In genomic region chr11:96339704-96340554, GRCh38 we compare ENCODE assay signal across 1 cellular context.
TF ChIP-seq lines count a peak whose summit lies in the region.

No MANE protein-coding gene starts in this region.

TF ChIP-seq in GM23338, 12 proteins besides CTCF, POLR2A, EP300 and RAD21 (continued from another document):
- TF ChIP-seq ZNF462 (CRISPR knock-in tag; IDR thresholded peaks at IDR 0.05) (no peak), ETS1 (IDR thresholded peaks at IDR 0.05) (no peak)
